In genomic region chr1:24586970-24587820, GRCh38 we compare ENCODE assay signal across 1 cellular context.
TF ChIP-seq lines count a peak whose summit lies in the region.

No MANE protein-coding gene starts in this region.

TF ChIP-seq in HepG2, 621 proteins besides CTCF, POLR2A, EP300 and RAD21 (continued from another document and continues in another):
- TF ChIP-seq GATAD2A (CRISPR knock-in tag; IDR thresholded peaks at IDR 0.05) (peak; percentile 40; the same call in 1 of the 2 replicates), ZNF501 (CRISPR knock-in tag; IDR thresholded peaks at IDR 0.05) (no peak), AKNA (CRISPR knock-in tag; IDR thresholded peaks at IDR 0.05; ENCODE audit: borderline replicate concordance) (no peak), ZNF318 (CRISPR knock-in tag; IDR thresholded peaks at IDR 0.05) (no peak), ZNF441 (CRISPR knock-in tag; IDR thresholded peaks at IDR 0.05; ENCODE audit: borderline replicate concordance) (no peak), TCF12 (IDR thresholded peaks at IDR 0.05) (no peak), TCF12 (CRISPR knock-in tag; IDR thresholded peaks at IDR 0.05) (no peak), TBL1XR1 (IDR thresholded peaks at IDR 0.05; ENCODE audit: borderline replicate concordance, low read length, partially characterized antibody) (no peak), TOPORS (CRISPR knock-in tag; IDR thresholded peaks at IDR 0.05) (no peak), PLSCR1 (CRISPR knock-in tag; IDR thresholded peaks at IDR 0.05; ENCODE audit: borderline replicate concordance) (no peak), CBFB (CRISPR knock-in tag; IDR thresholded peaks at IDR 0.05) (no peak), JARID2 (CRISPR knock-in tag; IDR thresholded peaks at IDR 0.05; ENCODE audit: insufficient replicate concordance) (peak; percentile 51), FOXA3 (CRISPR knock-in tag; IDR thresholded peaks at IDR 0.05) (0 out of 2 replicates have a peak, but pooled peaks have one; percentile 21), FOSL2 (CRISPR knock-in tag; IDR thresholded peaks at IDR 0.05) (0 out of 2 replicates have a peak, but pooled peaks have one; percentile 7), CHD4 (IDR thresholded peaks at IDR 0.05; ENCODE audit: borderline replicate concordance, low read length) (no peak), EHMT2 (IDR thresholded peaks at IDR 0.05; ENCODE audit: borderline replicate concordance, low read depth, low read length) (no peak), ZNF546 (CRISPR knock-in tag; conservative IDR thresholded peaks at IDR 0.05) (no peak), HMGXB4 (CRISPR knock-in tag; IDR thresholded peaks at IDR 0.05; ENCODE audit: borderline replicate concordance in 1 of 2, low read depth in 1 of 2) (peak in 1 of 2 experiments; percentile 56; a peak in 1 of 4 replicates), FOXP4 (CRISPR knock-in tag; IDR thresholded peaks at IDR 0.05) (no peak), ZNF614 (CRISPR knock-in tag; IDR thresholded peaks at IDR 0.05; ENCODE audit: borderline replicate concordance) (no peak), USF2 (IDR thresholded peaks at IDR 0.05; ENCODE audit: low read depth, low read length) (no peak), USF2 (CRISPR knock-in tag; IDR thresholded peaks at IDR 0.05; ENCODE audit: borderline replicate concordance) (no peak), PHF21A (CRISPR knock-in tag; IDR thresholded peaks at IDR 0.05) (no peak), ETV5 (CRISPR knock-in tag; IDR thresholded peaks at IDR 0.05; ENCODE audit: borderline replicate concordance) (peak; percentile 24; the same call in 1 of the 2 replicates), ZNF770 (CRISPR knock-in tag; IDR thresholded peaks at IDR 0.05) (peak; percentile 81), HDAC2 (CRISPR knock-in tag; IDR thresholded peaks at IDR 0.05) (no peak), ZNF513 (CRISPR knock-in tag; conservative IDR thresholded peaks at IDR 0.05) (no peak), FOXO1 (CRISPR knock-in tag; IDR thresholded peaks at IDR 0.05) (peak; percentile 45; the same call in 1 of the 2 replicates), ZBTB38 (CRISPR knock-in tag; IDR thresholded peaks at IDR 0.05) (no peak)
